Comparison of ENCODE assay signal across 19 cellular contexts in the genomic region with DNA sequence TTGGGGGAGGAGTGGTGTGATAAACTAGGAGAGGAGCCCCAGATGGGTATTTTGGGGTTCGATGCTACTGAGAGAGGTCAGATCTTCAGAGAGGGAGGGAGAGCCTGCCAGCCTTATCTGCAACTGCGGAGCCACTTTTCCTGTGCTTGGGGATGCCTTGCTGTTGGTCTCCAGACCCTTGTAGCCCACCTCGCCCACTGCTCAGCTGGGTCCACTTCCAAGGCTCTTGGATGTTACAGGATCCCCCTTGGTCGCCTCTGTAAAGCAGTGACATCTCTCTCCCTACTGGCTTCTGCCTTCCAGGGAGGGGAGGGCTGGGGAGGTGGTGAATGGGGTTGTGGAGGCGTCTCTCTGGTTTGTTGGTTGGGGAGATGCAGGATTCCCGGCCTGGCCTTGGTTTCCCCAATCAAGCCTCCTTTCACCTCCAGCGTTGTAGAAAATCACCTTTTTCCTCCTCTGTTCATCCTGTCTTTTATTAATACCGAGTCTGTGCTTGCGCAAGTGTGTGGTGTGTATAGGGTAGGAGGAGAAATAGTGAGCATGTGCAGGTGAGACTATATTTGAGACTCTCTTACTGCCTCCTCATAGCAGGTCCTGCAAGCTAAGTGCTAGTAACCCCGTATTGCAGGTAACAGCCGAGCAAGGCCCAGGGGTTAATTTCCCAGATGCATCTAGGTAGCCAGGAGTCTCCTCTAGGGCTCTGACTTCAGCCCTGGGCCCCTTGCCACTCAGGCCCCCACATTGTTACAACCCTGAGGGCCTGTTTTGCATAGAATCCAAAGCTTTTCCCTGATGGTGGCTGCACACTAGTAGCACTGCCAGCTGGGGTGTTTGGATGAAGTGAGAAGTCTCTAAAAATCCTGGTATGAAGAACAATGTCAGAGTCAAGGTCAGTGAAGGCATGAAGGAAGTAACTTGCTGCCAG.
"Had no signal": no experiment of that assay in that cellular context is flagged by ENCODE, and none has a peak within 500 bp of the region (broad histone marks: within the 10 kb centered on the region; RNA-seq: fewer than 3 reads in every experiment).

No MANE protein-coding gene starts in this region.

- H3K9me3 ChIP-seq: gastrocnemius medialis, upper lobe of right lung had no signal

- DNase-seq: activated CD4-positive, alpha-beta T cell treated with anti-CD3 and anti-CD28 coated beads for 1 hour; activated CD4-positive, alpha-beta T cell treated with anti-CD3 and anti-CD28 coated beads, Interleukin-2, amount 50 U/mL, for 48 hours; activated CD8-positive, alpha-beta memory T cell treated with anti-CD3 and anti-CD28 coated beads, Interleukin-2, amount 50 U/mL, for 4 hours; activated naive CD4-positive, alpha-beta T cell treated with Interleukin-2 at 50 U/mL for 16 hours; activated naive CD8-positive, alpha-beta T cell treated with anti-CD3 and anti-CD28 coated beads, Interleukin-2, amount 50 U/mL, for 24 hours; cortex of kidney; effector memory CD4-positive, alpha-beta T cell; gastrocnemius medialis; naive B cell; stimulated activated CD4-positive, alpha-beta T cell treated with anti-CD3 and anti-CD28 coated beads, Interleukin-12 subunit alpha, Interleukin-12 subunit beta, amount 100 ng/mL, for 4 hours; stimulated activated CD4-positive, alpha-beta T cell treated with anti-CD3 and anti-CD28 coated beads, Interleukin-2, amount 100 ng/mL, for 48 hours; stimulated activated naive CD8-positive, alpha-beta T cell treated with anti-CD3 and anti-CD28 coated beads, Interleukin-15, Interleukin-2, amounts not matched to agents 100 U/mL and 50 U/mL, for 24 hours; T1000; upper lobe of right lung had no signal

- H2AFZ ChIP-seq: hepatocyte had no signal

- H3K4me2 ChIP-seq: hepatocyte had no signal

- H3K27me3 Mint-ChIP-seq: activated naive CD8-positive, alpha-beta T cell treated with anti-CD3 and anti-CD28 coated beads, Interleukin-2, amount 50 U/mL, for 24 hours; naive B cell; progenitor cell of endocrine pancreas had no signal

- H3K27ac ChIP-seq: cardiac muscle cell, epithelial cell of prostate, hepatocyte, upper lobe of right lung had no signal

- H3K79me2 ChIP-seq: hepatocyte had no signal

- H3K4me3 ChIP-seq: cardiac muscle cell, gastrocnemius medialis, hepatocyte, lung, upper lobe of right lung had no signal

- H3K27ac Mint-ChIP-seq: activated naive CD8-positive, alpha-beta T cell treated with anti-CD3 and anti-CD28 coated beads, Interleukin-2, amount 50 U/mL, for 24 hours; naive B cell; progenitor cell of endocrine pancreas had no signal

- H3K4me1 ChIP-seq: upper lobe of right lung had no signal

- H3K36me3 ChIP-seq: cardiac muscle cell had no signal

- H3K27me3 ChIP-seq: cardiac muscle cell, gastrocnemius medialis, hepatocyte, upper lobe of right lung had no signal

- H3K4me3 Mint-ChIP-seq: activated naive CD8-positive, alpha-beta T cell treated with anti-CD3 and anti-CD28 coated beads, Interleukin-2, amount 50 U/mL, for 24 hours; naive B cell had no signal

- ATAC-seq: activated naive CD8-positive, alpha-beta T cell treated with anti-CD3 and anti-CD28 coated beads, Interleukin-2, amount 50 U/mL, for 24 hours; gastrocnemius medialis; stimulated activated naive CD8-positive, alpha-beta T cell treated with anti-CD3 and anti-CD28 coated beads, Interleukin-15, Interleukin-2, amounts not matched to agents 100 U/mL and 50 U/mL, for 24 hours; upper lobe of right lung had no signal

- H3K4me1 Mint-ChIP-seq: activated naive CD8-positive, alpha-beta T cell treated with anti-CD3 and anti-CD28 coated beads, Interleukin-2, amount 50 U/mL, for 24 hours; naive B cell had no signal
